Comparison of ENCODE assay signal across 5 cellular contexts in genomic region chrX:120193254-120193653, GRCh38. TPM values are rescaled to one million over a fixed set of nuclear protein-coding genes. Genes with fewer than 3 reads are reported as not detected.
"Had no signal": no experiment of that assay in that cellular context is flagged by ENCODE, and none has a peak within 500 bp of the region (broad histone marks: within the 10 kb centered on the region; RNA-seq: fewer than 3 reads in every experiment).

No MANE protein-coding gene starts in this region.

RNA-seq across cellular contexts. Expression of gene RHOXF2, which starts 34.8 kb away (rescaled TPM):
- total RNA-seq: HepG2, HT-29, HT1080, IMR-90 had no signal
- polyA plus RNA-seq: HepG2, IgD-negative memory B cell, IMR-90 had no signal
